Comparison of ENCODE assay signal across 1 cellular context in the genomic region with DNA sequence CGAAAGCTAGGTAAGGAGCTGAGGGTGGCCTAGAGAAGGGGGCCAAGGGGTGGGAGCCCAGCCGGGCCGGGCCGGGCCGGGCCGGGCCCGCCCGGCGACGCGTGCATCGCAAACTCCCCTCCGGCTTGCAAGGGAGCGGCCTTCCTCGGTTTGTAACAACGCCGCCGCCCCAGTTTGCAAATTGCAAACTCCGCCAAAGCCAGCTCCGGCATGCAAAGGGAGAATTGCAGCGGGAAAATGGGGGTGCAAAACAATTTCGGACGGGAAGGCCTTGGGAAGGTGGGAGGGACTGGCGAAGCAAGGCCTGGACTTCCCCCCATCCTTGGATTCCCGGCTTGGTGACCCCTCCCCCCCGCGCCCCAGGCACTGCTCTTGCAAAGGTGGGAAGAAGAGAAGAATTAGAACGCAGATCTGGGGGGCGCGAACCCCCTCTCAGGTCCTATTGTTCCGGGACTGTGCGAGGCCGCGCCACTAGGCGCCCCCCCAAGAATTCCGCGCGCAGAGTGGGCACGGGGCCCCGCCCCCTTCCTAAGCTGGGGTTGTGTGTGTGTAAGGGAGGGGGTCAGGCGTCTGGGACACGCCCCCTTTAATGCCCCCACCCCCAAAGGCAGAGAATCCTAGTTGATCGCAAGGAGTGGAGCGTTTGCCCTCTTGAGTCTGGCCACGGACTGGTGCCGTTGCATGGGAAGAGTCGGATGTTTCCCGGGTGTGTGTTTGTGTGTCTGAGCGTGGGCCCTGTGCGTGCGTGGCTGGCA.
A peak's percentile ranks its signal among the peaks of the same experiment; 100 is the strongest.
TF ChIP-seq lines count a peak whose summit lies in the region.

No MANE protein-coding gene starts in this region.

TF ChIP-seq in HepG2, 621 proteins besides CTCF, POLR2A, EP300 and RAD21 (continues in another document):
- TF ChIP-seq MEIS2 (CRISPR knock-in tag; IDR thresholded peaks at IDR 0.05) (no peak), JDP2 (CRISPR knock-in tag; IDR thresholded peaks at IDR 0.05; ENCODE audit: borderline replicate concordance) (no peak; the same call in 1 of the 2 replicates), HDAC2 (CRISPR knock-in tag; IDR thresholded peaks at IDR 0.05) (no peak), KAT2B (IDR thresholded peaks at IDR 0.05; ENCODE audit: borderline replicate concordance, low read depth, low read length) (no peak), ZSCAN20 (CRISPR knock-in tag; IDR thresholded peaks at IDR 0.05; ENCODE audit: borderline replicate concordance) (peak; percentile 55; the same call in 1 of the 2 replicates), NONO (IDR thresholded peaks at IDR 0.05) (no peak), NONO (CRISPR knock-in tag; conservative IDR thresholded peaks at IDR 0.05) (peak; percentile 43; the same call in 1 of the 2 replicates), ZNF674 (CRISPR knock-in tag; IDR thresholded peaks at IDR 0.05; ENCODE audit: low read depth) (no peak), ZNF563 (CRISPR knock-in tag; IDR thresholded peaks at IDR 0.05) (peak; percentile 26; the same call in 1 of the 2 replicates), RBAK (CRISPR knock-in tag; IDR thresholded peaks at IDR 0.05) (no peak), GABPB1 (CRISPR knock-in tag; IDR thresholded peaks at IDR 0.05) (peak; percentile 32), ZNF768 (CRISPR knock-in tag; IDR thresholded peaks at IDR 0.05) (no peak), RXRA (CRISPR knock-in tag; IDR thresholded peaks at IDR 0.05) (no peak), SP1 (IDR thresholded peaks at IDR 0.05) (no peak), SP1 (CRISPR knock-in tag; IDR thresholded peaks at IDR 0.05) (0 out of 2 replicates have a peak, but pooled peaks have one; percentile 13), SUZ12 (IDR thresholded peaks at IDR 0.05; ENCODE audit: low read depth, low read length) (no peak), MAFG (CRISPR knock-in tag; IDR thresholded peaks at IDR 0.05) (peak; percentile 28; the same call in 1 of the 2 replicates), CCAR2 (optimal IDR thresholded peaks at IDR 0.05; ENCODE audit: low read depth, low read length) (no peak), SRSF1 (optimal IDR thresholded peaks at IDR 0.05; ENCODE audit: low read depth, low read length) (peak; percentile 84), ZFAT (CRISPR knock-in tag; conservative IDR thresholded peaks at IDR 0.05) (no peak), KDM2A (CRISPR knock-in tag; IDR thresholded peaks at IDR 0.05; ENCODE audit: borderline replicate concordance, low read depth) (peak; percentile 21; the same call in 1 of the 2 replicates), CBX1 (IDR thresholded peaks at IDR 0.05; ENCODE audit: low read depth) (no peak), ZNF678 (CRISPR knock-in tag; IDR thresholded peaks at IDR 0.05) (no peak), SRSF4 (IDR thresholded peaks at IDR 0.05; ENCODE audit: low read depth, low read length, poor library complexity, severe bottlenecking) (no peak), ZNF274 (CRISPR knock-in tag; IDR thresholded peaks at IDR 0.05) (no peak), HMGA1 (CRISPR knock-in tag; conservative IDR thresholded peaks at IDR 0.05) (no peak), ZNF816 (CRISPR knock-in tag; IDR thresholded peaks at IDR 0.05; ENCODE audit: borderline replicate concordance) (no peak), NR2F2 (IDR thresholded peaks at IDR 0.05; ENCODE audit: borderline replicate concordance, low read depth) (no peak), RFXANK (CRISPR knock-in tag; IDR thresholded peaks at IDR 0.05) (no peak), ZFP90 (CRISPR knock-in tag; IDR thresholded peaks at IDR 0.05; ENCODE audit: borderline replicate concordance) (0 out of 2 replicates have a peak, but pooled peaks have one; percentile 38), KMT2B (CRISPR knock-in tag; IDR thresholded peaks at IDR 0.05) (no peak), ZNF12 (CRISPR knock-in tag; IDR thresholded peaks at IDR 0.05) (no peak), RBM22 (optimal IDR thresholded peaks at IDR 0.05; ENCODE audit: low read length) (peak; percentile 24)
- TF ChIP-seq, protein P1, sequence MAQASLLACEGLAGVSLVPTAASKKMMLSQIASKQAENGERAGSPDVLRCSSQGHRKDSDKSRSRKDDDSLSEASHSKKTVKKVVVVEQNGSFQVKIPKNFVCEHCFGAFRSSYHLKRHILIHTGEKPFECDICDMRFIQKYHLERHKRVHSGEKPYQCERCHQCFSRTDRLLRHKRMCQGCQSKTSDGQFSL (CRISPR knock-in tag; IDR thresholded peaks at IDR 0.05), result peak; percentile 73; the same call in 1 of the 2 replicates
- TF ChIP-seq, protein P2, sequence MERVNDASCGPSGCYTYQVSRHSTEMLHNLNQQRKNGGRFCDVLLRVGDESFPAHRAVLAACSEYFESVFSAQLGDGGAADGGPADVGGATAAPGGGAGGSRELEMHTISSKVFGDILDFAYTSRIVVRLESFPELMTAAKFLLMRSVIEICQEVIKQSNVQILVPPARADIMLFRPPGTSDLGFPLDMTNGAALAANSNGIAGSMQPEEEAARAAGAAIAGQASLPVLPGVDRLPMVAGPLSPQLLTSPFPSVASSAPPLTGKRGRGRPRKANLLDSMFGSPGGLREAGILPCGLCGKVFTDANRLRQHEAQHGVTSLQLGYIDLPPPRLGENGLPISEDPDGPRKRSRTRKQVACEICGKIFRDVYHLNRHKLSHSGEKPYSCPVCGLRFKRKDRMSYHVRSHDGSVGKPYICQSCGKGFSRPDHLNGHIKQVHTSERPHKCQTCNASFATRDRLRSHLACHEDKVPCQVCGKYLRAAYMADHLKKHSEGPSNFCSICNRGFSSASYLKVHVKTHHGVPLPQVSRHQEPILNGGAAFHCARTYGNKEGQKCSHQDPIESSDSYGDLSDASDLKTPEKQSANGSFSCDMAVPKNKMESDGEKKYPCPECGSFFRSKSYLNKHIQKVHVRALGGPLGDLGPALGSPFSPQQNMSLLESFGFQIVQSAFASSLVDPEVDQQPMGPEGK (CRISPR knock-in tag; IDR thresholded peaks at IDR 0.05), result peak; percentile 71
- TF ChIP-seq, protein P3, sequence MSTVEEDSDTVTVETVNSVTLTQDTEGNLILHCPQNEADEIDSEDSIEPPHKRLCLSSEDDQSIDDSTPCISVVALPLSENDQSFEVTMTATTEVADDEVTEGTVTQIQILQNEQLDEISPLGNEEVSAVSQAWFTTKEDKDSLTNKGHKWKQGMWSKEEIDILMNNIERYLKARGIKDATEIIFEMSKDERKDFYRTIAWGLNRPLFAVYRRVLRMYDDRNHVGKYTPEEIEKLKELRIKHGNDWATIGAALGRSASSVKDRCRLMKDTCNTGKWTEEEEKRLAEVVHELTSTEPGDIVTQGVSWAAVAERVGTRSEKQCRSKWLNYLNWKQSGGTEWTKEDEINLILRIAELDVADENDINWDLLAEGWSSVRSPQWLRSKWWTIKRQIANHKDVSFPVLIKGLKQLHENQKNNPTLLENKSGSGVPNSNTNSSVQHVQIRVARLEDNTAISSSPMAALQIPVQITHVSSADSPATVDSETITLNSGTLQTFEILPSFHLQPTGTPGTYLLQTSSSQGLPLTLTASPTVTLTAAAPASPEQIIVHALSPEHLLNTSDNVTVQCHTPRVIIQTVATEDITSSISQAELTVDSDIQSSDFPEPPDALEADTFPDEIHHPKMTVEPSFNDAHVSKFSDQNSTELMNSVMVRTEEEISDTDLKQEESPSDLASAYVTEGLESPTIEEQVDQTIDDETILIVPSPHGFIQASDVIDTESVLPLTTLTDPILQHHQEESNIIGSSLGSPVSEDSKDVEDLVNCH (CRISPR knock-in tag; IDR thresholded peaks at IDR 0.05), result no peak
- TF ChIP-seq, protein P4, sequence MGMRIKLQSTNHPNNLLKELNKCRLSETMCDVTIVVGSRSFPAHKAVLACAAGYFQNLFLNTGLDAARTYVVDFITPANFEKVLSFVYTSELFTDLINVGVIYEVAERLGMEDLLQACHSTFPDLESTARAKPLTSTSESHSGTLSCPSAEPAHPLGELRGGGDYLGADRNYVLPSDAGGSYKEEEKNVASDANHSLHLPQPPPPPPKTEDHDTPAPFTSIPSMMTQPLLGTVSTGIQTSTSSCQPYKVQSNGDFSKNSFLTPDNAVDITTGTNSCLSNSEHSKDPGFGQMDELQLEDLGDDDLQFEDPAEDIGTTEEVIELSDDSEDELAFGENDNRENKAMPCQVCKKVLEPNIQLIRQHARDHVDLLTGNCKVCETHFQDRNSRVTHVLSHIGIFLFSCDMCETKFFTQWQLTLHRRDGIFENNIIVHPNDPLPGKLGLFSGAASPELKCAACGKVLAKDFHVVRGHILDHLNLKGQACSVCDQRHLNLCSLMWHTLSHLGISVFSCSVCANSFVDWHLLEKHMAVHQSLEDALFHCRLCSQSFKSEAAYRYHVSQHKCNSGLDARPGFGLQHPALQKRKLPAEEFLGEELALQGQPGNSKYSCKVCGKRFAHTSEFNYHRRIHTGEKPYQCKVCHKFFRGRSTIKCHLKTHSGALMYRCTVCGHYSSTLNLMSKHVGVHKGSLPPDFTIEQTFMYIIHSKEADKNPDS (CRISPR knock-in tag; IDR thresholded peaks at IDR 0.05), result no peak
- TF ChIP-seq, protein P5, sequence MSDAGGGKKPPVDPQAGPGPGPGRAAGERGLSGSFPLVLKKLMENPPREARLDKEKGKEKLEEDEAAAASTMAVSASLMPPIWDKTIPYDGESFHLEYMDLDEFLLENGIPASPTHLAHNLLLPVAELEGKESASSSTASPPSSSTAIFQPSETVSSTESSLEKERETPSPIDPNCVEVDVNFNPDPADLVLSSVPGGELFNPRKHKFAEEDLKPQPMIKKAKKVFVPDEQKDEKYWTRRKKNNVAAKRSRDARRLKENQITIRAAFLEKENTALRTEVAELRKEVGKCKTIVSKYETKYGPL (CRISPR knock-in tag; IDR thresholded peaks at IDR 0.05), result 0 out of 2 replicates have a peak, but pooled peaks have one; percentile 37
- TF ChIP-seq, protein P6, sequence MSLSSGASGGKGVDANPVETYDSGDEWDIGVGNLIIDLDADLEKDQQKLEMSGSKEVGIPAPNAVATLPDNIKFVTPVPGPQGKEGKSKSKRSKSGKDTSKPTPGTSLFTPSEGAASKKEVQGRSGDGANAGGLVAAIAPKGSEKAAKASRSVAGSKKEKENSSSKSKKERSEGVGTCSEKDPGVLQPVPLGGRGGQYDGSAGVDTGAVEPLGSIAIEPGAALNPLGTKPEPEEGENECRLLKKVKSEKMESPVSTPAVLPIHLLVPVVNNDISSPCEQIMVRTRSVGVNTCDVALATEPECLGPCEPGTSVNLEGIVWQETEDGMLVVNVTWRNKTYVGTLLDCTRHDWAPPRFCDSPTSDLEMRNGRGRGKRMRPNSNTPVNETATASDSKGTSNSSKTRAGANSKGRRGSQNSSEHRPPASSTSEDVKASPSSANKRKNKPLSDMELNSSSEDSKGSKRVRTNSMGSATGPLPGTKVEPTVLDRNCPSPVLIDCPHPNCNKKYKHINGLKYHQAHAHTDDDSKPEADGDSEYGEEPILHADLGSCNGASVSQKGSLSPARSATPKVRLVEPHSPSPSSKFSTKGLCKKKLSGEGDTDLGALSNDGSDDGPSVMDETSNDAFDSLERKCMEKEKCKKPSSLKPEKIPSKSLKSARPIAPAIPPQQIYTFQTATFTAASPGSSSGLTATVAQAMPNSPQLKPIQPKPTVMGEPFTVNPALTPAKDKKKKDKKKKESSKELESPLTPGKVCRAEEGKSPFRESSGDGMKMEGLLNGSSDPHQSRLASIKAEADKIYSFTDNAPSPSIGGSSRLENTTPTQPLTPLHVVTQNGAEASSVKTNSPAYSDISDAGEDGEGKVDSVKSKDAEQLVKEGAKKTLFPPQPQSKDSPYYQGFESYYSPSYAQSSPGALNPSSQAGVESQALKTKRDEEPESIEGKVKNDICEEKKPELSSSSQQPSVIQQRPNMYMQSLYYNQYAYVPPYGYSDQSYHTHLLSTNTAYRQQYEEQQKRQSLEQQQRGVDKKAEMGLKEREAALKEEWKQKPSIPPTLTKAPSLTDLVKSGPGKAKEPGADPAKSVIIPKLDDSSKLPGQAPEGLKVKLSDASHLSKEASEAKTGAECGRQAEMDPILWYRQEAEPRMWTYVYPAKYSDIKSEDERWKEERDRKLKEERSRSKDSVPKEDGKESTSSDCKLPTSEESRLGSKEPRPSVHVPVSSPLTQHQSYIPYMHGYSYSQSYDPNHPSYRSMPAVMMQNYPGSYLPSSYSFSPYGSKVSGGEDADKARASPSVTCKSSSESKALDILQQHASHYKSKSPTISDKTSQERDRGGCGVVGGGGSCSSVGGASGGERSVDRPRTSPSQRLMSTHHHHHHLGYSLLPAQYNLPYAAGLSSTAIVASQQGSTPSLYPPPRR (CRISPR knock-in tag; IDR thresholded peaks at IDR 0.05; ENCODE audit: borderline replicate concordance), result no peak
- TF ChIP-seq, protein P7, sequence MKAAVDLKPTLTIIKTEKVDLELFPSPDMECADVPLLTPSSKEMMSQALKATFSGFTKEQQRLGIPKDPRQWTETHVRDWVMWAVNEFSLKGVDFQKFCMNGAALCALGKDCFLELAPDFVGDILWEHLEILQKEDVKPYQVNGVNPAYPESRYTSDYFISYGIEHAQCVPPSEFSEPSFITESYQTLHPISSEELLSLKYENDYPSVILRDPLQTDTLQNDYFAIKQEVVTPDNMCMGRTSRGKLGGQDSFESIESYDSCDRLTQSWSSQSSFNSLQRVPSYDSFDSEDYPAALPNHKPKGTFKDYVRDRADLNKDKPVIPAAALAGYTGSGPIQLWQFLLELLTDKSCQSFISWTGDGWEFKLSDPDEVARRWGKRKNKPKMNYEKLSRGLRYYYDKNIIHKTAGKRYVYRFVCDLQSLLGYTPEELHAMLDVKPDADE (CRISPR knock-in tag; IDR thresholded peaks at IDR 0.05), result no peak
- TF ChIP-seq, protein P8, sequence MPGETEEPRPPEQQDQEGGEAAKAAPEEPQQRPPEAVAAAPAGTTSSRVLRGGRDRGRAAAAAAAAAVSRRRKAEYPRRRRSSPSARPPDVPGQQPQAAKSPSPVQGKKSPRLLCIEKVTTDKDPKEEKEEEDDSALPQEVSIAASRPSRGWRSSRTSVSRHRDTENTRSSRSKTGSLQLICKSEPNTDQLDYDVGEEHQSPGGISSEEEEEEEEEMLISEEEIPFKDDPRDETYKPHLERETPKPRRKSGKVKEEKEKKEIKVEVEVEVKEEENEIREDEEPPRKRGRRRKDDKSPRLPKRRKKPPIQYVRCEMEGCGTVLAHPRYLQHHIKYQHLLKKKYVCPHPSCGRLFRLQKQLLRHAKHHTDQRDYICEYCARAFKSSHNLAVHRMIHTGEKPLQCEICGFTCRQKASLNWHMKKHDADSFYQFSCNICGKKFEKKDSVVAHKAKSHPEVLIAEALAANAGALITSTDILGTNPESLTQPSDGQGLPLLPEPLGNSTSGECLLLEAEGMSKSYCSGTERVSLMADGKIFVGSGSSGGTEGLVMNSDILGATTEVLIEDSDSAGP (CRISPR knock-in tag; IDR thresholded peaks at IDR 0.05; ENCODE audit: borderline replicate concordance), result peak; percentile 18; the same call in 1 of the 2 replicates
- TF ChIP-seq, protein P9, sequence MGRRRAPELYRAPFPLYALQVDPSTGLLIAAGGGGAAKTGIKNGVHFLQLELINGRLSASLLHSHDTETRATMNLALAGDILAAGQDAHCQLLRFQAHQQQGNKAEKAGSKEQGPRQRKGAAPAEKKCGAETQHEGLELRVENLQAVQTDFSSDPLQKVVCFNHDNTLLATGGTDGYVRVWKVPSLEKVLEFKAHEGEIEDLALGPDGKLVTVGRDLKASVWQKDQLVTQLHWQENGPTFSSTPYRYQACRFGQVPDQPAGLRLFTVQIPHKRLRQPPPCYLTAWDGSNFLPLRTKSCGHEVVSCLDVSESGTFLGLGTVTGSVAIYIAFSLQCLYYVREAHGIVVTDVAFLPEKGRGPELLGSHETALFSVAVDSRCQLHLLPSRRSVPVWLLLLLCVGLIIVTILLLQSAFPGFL (CRISPR knock-in tag; IDR thresholded peaks at IDR 0.05), result no peak
- TF ChIP-seq, protein P10, sequence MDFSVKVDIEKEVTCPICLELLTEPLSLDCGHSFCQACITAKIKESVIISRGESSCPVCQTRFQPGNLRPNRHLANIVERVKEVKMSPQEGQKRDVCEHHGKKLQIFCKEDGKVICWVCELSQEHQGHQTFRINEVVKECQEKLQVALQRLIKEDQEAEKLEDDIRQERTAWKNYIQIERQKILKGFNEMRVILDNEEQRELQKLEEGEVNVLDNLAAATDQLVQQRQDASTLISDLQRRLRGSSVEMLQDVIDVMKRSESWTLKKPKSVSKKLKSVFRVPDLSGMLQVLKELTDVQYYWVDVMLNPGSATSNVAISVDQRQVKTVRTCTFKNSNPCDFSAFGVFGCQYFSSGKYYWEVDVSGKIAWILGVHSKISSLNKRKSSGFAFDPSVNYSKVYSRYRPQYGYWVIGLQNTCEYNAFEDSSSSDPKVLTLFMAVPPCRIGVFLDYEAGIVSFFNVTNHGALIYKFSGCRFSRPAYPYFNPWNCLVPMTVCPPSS (IDR thresholded peaks at IDR 0.05), result no peak
